ENCODE assay signal across 13 cellular contexts in the genomic region with DNA sequence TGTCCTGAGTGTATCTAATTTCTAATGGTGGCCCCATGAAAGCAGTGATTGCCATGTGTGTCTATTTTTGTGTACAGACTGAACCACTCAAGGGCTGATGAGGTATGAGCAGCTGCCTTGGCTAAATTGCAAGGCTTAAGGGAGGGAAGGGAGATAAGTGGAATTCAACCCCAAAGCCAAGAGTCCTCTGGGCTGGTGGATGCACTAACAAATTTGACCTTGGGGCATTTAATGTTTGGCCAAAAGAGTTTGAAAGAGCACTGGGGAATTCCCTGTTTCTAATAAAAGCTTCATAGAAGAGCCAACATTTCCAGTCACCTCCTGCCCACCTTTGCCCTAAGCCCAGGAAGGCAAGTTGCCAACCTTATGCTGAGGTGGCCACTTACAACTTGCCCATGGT.
A peak's percentile ranks its signal among the peaks of the same experiment; 100 is the strongest.
DNase-seq lines count a peak whose midpoint lies in the region; ATAC-seq and TF ChIP-seq lines count a peak whose summit lies in the region.
"Had no signal": no experiment of that assay in that cellular context is flagged by ENCODE, and none has a peak within 500 bp of the region (broad histone marks: within the 10 kb centered on the region; RNA-seq: fewer than 3 reads in every experiment).

No MANE protein-coding gene starts in this region.

- H3K4me2 ChIP-seq in neural progenitor cell, result no peak overlapping the region

- H3K36me3 ChIP-seq in neural progenitor cell, result no peaks in the 10 kb centered on the region
- H3K36me3 ChIP-seq: cardiac muscle cell had no signal

- H3K36me3 Mint-ChIP-seq in neural progenitor cell, result peaks cover 18% of the 10 kb centered on the region
- no peaks in the 10 kb centered on the region for H3K36me3 Mint-ChIP-seq in activated T-cell treated with anti-CD3 and anti-CD28 coated beads, Interleukin-2, amount 50 U/mL, for 24 hours (ENCODE audit: low read depth)
- H3K36me3 Mint-ChIP-seq: CD4-positive, CD25-positive, alpha-beta regulatory T cell had no signal

- no peak for ATAC-seq in GM18498 (IDR thresholded peaks at IDR 0.05; ENCODE audit: unreplicated experiment)
- no peak for ATAC-seq in HG02938 (IDR thresholded peaks at IDR 0.05; ENCODE audit: unreplicated experiment)

- H3K79me2 ChIP-seq in neural progenitor cell (ENCODE audit: low read depth), result no peaks in the 10 kb centered on the region

- peaks cover 43% of the 10 kb centered on the region for H3K4me1 Mint-ChIP-seq in neural progenitor cell
- H3K4me1 Mint-ChIP-seq in activated T-cell treated with anti-CD3 and anti-CD28 coated beads, Interleukin-2, amount 50 U/mL, for 24 hours (ENCODE audit: low read depth), result peaks cover 6% of the 10 kb centered on the region
- H3K4me1 Mint-ChIP-seq: CD4-positive, CD25-positive, alpha-beta regulatory T cell had no signal

- H3K27ac Mint-ChIP-seq in neural progenitor cell, result peak overlapping the region; percentile 50
- H3K27ac Mint-ChIP-seq in activated T-cell treated with anti-CD3 and anti-CD28 coated beads, Interleukin-2, amount 50 U/mL, for 24 hours, result no peak overlapping the region
- H3K27ac Mint-ChIP-seq: mesothelial cell of epicardium had no signal

- no peak overlapping the region for H3K9ac ChIP-seq in neural progenitor cell

- no peak overlapping the region for H3K4me3 ChIP-seq in neural progenitor cell
- H3K4me3 ChIP-seq: cardiac muscle cell had no signal

- no peaks in the 10 kb centered on the region for H3K27me3 ChIP-seq in neural progenitor cell
- H3K27me3 ChIP-seq: cardiac muscle cell had no signal

- H2AFZ ChIP-seq in neural progenitor cell (replicated peaks), result no peak overlapping the region

- no peak overlapping the region for H3K4me3 Mint-ChIP-seq in neural progenitor cell
- H3K4me3 Mint-ChIP-seq in activated T-cell treated with anti-CD3 and anti-CD28 coated beads, Interleukin-2, amount 50 U/mL, for 24 hours, result no peak overlapping the region
- H3K4me3 Mint-ChIP-seq: CD4-positive, CD25-positive, alpha-beta regulatory T cell; mesothelial cell of epicardium had no signal

- H3F3A ChIP-seq in neural progenitor cell (ENCODE audit: low read depth), result no peaks in the 10 kb centered on the region

- no peaks in the 10 kb centered on the region for H4K20me1 ChIP-seq in neural progenitor cell (ENCODE audit: low read depth)

- no peaks in the 10 kb centered on the region for H3K9me3 Mint-ChIP-seq in neural progenitor cell
- no peaks in the 10 kb centered on the region for H3K9me3 Mint-ChIP-seq in activated T-cell treated with anti-CD3 and anti-CD28 coated beads, Interleukin-2, amount 50 U/mL, for 24 hours

- DNase-seq in DMS79 (lab: John Stamatoyannopoulos, UW), result peak; percentile 76
- peak; percentile 80 for DNase-seq in NCI-H2029 (lab: John Stamatoyannopoulos, UW)
- DNase-seq in SHP77 treated with DMSO at 0.1 percent for 48 hours (lab: John Stamatoyannopoulos, UW), result peak; percentile 87
- DNase-seq in neural progenitor cell (ENCODE audit: low spot score), result no peak
- DNase-seq in COLO829 (ENCODE audit: low spot score), result no peak
- no peak for DNase-seq in activated T-cell treated with anti-CD3 and anti-CD28 coated beads, Interleukin-2, amount 50 U/mL, for 24 hours
- DNase-seq: activated naive CD4-positive, alpha-beta T cell; CD4-positive, CD25-positive, alpha-beta regulatory T cell; T-helper 1 cell had no signal

- no peaks in the 10 kb centered on the region for H3K4me1 ChIP-seq in neural progenitor cell

- TF ChIP-seq CTCF in neural progenitor cell (IDR thresholded peaks at IDR 0.05), result no peak

- H3K27me3 Mint-ChIP-seq in neural progenitor cell (ENCODE audit: insufficient read depth, low read depth), result peaks cover 2% of the 10 kb centered on the region
- peaks cover 4% of the 10 kb centered on the region for H3K27me3 Mint-ChIP-seq in activated T-cell treated with anti-CD3 and anti-CD28 coated beads, Interleukin-2, amount 50 U/mL, for 24 hours

- no peak overlapping the region for H3K27ac ChIP-seq in neural progenitor cell
- H3K27ac ChIP-seq: cardiac muscle cell had no signal

- no peaks in the 10 kb centered on the region for H3K9me3 ChIP-seq in neural progenitor cell (ENCODE audit: low read depth)

Comparison
In these comparisons a context has a peak if more than half of its experiments do, and no peak if none do; other contexts are left out.
1. DNase-seq: peak in DMS79 (single experiment), NCI-H2029 (single experiment) and SHP77 treated with DMSO at 0.1 percent for 48 hours (single experiment); none in neural progenitor cell (single experiment), COLO829 (single experiment) and activated T-cell treated with anti-CD3 and anti-CD28 coated beads, Interleukin-2, amount 50 U/mL, for 24 hours (single experiment).